ENCODE assay signal across 34 cellular contexts in the genomic region with DNA sequence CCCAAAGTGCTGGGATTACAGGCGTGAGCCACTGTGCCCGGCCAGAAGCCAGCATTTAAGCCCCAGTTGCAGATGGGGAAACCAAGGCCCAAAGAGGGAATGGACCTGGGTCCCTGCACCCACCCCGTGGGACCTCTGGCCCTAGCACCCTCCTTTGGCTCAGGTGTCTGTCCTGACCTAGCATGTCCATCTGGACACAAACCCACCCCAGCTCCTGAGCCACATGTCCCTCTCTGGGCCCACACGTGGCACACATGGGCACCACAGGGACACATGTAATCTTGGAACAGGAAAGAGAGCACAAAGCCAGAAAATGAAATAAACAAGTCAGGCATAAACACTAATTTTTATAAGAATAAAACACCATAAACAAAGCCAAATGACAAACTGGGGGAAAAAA. TPM values are rescaled to one million over a fixed set of nuclear protein-coding genes. Genes with fewer than 3 reads are reported as not detected.
"Had no signal": no experiment of that assay in that cellular context is flagged by ENCODE, and none has a peak within 500 bp of the region (broad histone marks: within the 10 kb centered on the region; RNA-seq: fewer than 3 reads in every experiment).

No MANE protein-coding gene starts in this region.

- H3K36me3 ChIP-seq: Peyer's patch, SJSA1 had no signal

- H3K27me3 Mint-ChIP-seq: activated B cell treated with CpG ODN at 0.5 μM for 24 hours; activated CD4-positive, alpha-beta memory T cell treated with anti-CD3 and anti-CD28 coated beads for 36 hours; brain had no signal

- H3K27ac ChIP-seq: Peyer's patch, SJSA1, VCaP had no signal

- H3K27me3 ChIP-seq: Peyer's patch, SJSA1 had no signal

- H3K4me1 Mint-ChIP-seq: activated B cell treated with CpG ODN at 0.5 μM for 24 hours, brain had no signal

- H3K9me3 Mint-ChIP-seq: activated B cell treated with CpG ODN at 0.5 μM for 24 hours; activated CD4-positive, alpha-beta memory T cell treated with anti-CD3 and anti-CD28 coated beads for 36 hours; activated naive CD4-positive, alpha-beta T cell treated with anti-CD3 and anti-CD28 coated beads for 36 hours; activated naive CD4-positive, alpha-beta T cell treated with anti-CD3 and anti-CD28 coated beads, Interleukin-2, amount 50 U/mL, for 72 hours; activated T-cell treated with anti-CD3 and anti-CD28 coated beads, Interleukin-2, amount 50 U/mL, for 4 hours; activated T-helper 1 cell treated with anti-CD3 and anti-CD28 coated beads, Interleukin-12 subunit alpha, Interleukin-12 subunit beta, Interleukin-2, Interleukin-4 antibody, amounts not matched to agents 30 ng/mL and 10 ng/mL and 1 ng/mL, durations not matched to agents 14 hours and 24 hours and 36 hours had no signal

- H3K27ac Mint-ChIP-seq: activated B cell treated with CpG ODN at 0.5 μM for 24 hours; activated CD4-positive, alpha-beta memory T cell treated with anti-CD3 and anti-CD28 coated beads for 36 hours; activated naive CD4-positive, alpha-beta T cell treated with anti-CD3 and anti-CD28 coated beads for 36 hours; activated T-helper 1 cell treated with anti-CD3 and anti-CD28 coated beads, Interleukin-12 subunit alpha, Interleukin-12 subunit beta, Interleukin-2, Interleukin-4 antibody, amounts not matched to agents 30 ng/mL and 10 ng/mL and 1 ng/mL, durations not matched to agents 14 hours and 24 hours and 36 hours had no signal

- DNase-seq: activated B cell treated with CpG ODN at 0.5 μM for 24 hours; activated CD4-positive, alpha-beta memory T cell treated with anti-CD3 and anti-CD28 coated beads for 36 hours; activated CD4-positive, alpha-beta T cell treated with anti-CD3 and anti-CD28 coated beads for 4 hours; activated CD4-positive, alpha-beta T cell treated with anti-CD3 and anti-CD28 coated beads, Interleukin-2, amount 50 U/mL, for 1 hour; activated CD4-positive, CD25-positive, alpha-beta regulatory T cell treated with anti-CD3 and anti-CD28 coated beads, Interleukin-2, amount 50 U/mL, for 72 hours; activated CD8-positive, alpha-beta memory T cell treated with anti-CD3 and anti-CD28 coated beads, Interleukin-2, amount 50 U/mL, for 4 hours; activated gamma-delta T cell treated with Interleukin-2 at 50 U/mL for 16 hours; activated naive CD4-positive, alpha-beta T cell treated with anti-CD3 and anti-CD28 coated beads for 36 hours; activated T-cell treated with anti-CD3 and anti-CD28 coated beads for 4 hours; activated T-cell treated with anti-CD3 and anti-CD28 coated beads, Interleukin-2, amount 50 U/mL, for 4 hours; anterior cingulate cortex; central memory CD4-positive, alpha-beta T cell; MM.1S; MV-4-11; NCI-H1092; NCI-H1436 treated with DMSO at 0.1 percent for 48 hours; NCI-H1694 treated with DMSO at 0.1 percent for 48 hours; NCI-H2029; NCI-H345; NCI-H524 treated with DMSO at 0.1 percent for 48 hours; Peyer's patch; RPMI8226; SHP77 treated with DMSO at 0.1 percent for 48 hours; SW 1271; T-helper 1 cell; T-helper 2 cell; T-helper 9 cell had no signal

- H3K4me3 Mint-ChIP-seq: activated B cell treated with CpG ODN at 0.5 μM for 24 hours; activated CD4-positive, alpha-beta memory T cell treated with anti-CD3 and anti-CD28 coated beads for 36 hours; activated naive CD4-positive, alpha-beta T cell treated with anti-CD3 and anti-CD28 coated beads for 36 hours; activated T-cell treated with anti-CD3 and anti-CD28 coated beads, Interleukin-2, amount 50 U/mL, for 4 hours; activated T-helper 1 cell treated with anti-CD3 and anti-CD28 coated beads, Interleukin-12 subunit alpha, Interleukin-12 subunit beta, Interleukin-2, Interleukin-4 antibody, amounts not matched to agents 30 ng/mL and 10 ng/mL and 1 ng/mL, durations not matched to agents 14 hours and 24 hours and 36 hours; brain had no signal

- H3K4me3 ChIP-seq: Peyer's patch, SJSA1 had no signal

- H3K4me1 ChIP-seq: Peyer's patch had no signal

- H3K9me3 ChIP-seq: Peyer's patch, SJSA1 had no signal

- ATAC-seq: activated naive CD4-positive, alpha-beta T cell treated with anti-CD3 and anti-CD28 coated beads, Interleukin-2, amount 50 U/mL, for 72 hours; activated T-cell treated with anti-CD3 and anti-CD28 coated beads, Interleukin-2, amount 50 U/mL, for 4 hours had no signal

- H3K36me3 Mint-ChIP-seq: activated CD4-positive, alpha-beta memory T cell treated with anti-CD3 and anti-CD28 coated beads for 36 hours; activated naive CD4-positive, alpha-beta T cell treated with anti-CD3 and anti-CD28 coated beads, Interleukin-2, amount 50 U/mL, for 72 hours; brain had no signal

RNA-seq across cellular contexts. Expression of gene GGT5, which starts 9.6 kb away (rescaled TPM):
- total RNA-seq: activated B cell treated with CpG ODN at 0.5 μM for 24 hours; activated CD4-positive, alpha-beta memory T cell treated with anti-CD3 and anti-CD28 coated beads for 36 hours; activated naive CD4-positive, alpha-beta T cell treated with anti-CD3 and anti-CD28 coated beads for 36 hours; activated T-helper 1 cell treated with anti-CD3 and anti-CD28 coated beads, Interleukin-12 subunit alpha, Interleukin-12 subunit beta, Interleukin-2, Interleukin-4 antibody, amounts not matched to agents 30 ng/mL and 10 ng/mL and 1 ng/mL, durations not matched to agents 14 hours and 24 hours and 36 hours; bronchial epithelial cell; NCI-H460 had no signal
